27 cellular contexts compared by ENCODE assay signal in the genomic region with DNA sequence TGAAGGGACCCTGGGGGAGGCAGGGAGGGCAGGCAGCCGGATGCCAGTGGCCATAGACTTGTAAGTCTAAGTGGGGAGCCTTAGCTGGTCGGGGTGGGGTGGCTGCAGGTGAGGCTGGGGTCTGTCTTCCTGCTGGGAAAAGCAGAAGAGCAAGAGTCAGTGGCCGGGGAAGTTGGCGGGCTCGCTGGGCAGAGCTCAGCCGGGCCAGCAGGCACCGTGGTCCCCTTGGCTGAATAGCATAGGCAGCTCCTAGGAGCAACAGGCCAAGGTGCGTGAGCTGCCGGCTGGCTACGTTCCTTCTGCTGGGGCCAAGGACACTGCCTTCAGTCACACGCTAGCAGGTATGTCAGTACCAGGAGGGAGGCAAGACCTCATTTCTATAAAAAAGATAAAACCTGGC.
"Had no signal": no experiment of that assay in that cellular context is flagged by ENCODE, and none has a peak within 500 bp of the region (broad histone marks: within the 10 kb centered on the region; RNA-seq: fewer than 3 reads in every experiment).

No MANE protein-coding gene starts in this region.

- H3K9me3 Mint-ChIP-seq: stimulated activated effector memory CD8-positive, alpha-beta T cell treated with anti-CD3 and anti-CD28 coated beads, Interleukin-12 subunit alpha, Interleukin-12 subunit beta, amount 100 ng/mL, for 72 hours; stimulated activated memory B cell treated with anti-CD40 and anti-IgM and Interleukin-4, amounts not matched to agents 10 μg/mL and 1 μg/mL and 100 μg/mL, for 72 hours; stimulated activated naive CD8-positive, alpha-beta T cell treated with anti-CD3 and anti-CD28 coated beads, Interleukin-15, amount 100 ng/mL, for 72 hours; stimulated activated naive CD8-positive, alpha-beta T cell treated with anti-CD3 and anti-CD28 coated beads, Interleukin-15, Interleukin-2, amounts not matched to agents 100 ng/mL and 50 ng/mL, for 24 hours; type B pancreatic cell had no signal

- H3K27ac ChIP-seq: stomach, suprapubic skin, testis, thoracic aorta, thyroid gland, tibial artery, tibial nerve, transverse colon, upper lobe of left lung, upper lobe of right lung, uterus, vagina had no signal

- H3K4me1 ChIP-seq: uterus had no signal

- H3K27me3 ChIP-seq: stomach, suprapubic skin, testis, thyroid gland, tibial nerve, transverse colon, upper lobe of left lung, upper lobe of right lung, uterus, vagina had no signal

- H3K4me3 ChIP-seq: stomach, suprapubic skin, testis, thoracic aorta, thyroid gland, tibial artery, tibial nerve, transverse colon, upper lobe of left lung, upper lobe of right lung, uterus, vagina had no signal

- H3K9me3 ChIP-seq: stomach, suprapubic skin, testis, thoracic aorta, thyroid gland, tibial artery, tibial nerve, transverse colon, upper lobe of left lung, upper lobe of right lung, uterus, vagina had no signal

- DNase-seq: stimulated activated CD4-positive, alpha-beta T cell treated with anti-CD3 and anti-CD28 coated beads, Interleukin-2, amount 100 ng/mL, for 24 hours; stimulated activated CD4-positive, alpha-beta T cell treated with anti-CD3 and anti-CD28 coated beads, Interleukin-2, amount 100 ng/mL, for 48 hours; stimulated activated CD4-positive, alpha-beta T cell treated with anti-CD3 and anti-CD28 coated beads, Interleukin-4, amount 100 ng/mL, for 1 hour; stimulated activated CD4-positive, alpha-beta T cell treated with anti-CD3 and anti-CD28 coated beads, Interleukin-4, amount 100 ng/mL, for 24 hours; stimulated activated CD4-positive, alpha-beta T cell treated with anti-CD3 and anti-CD28 coated beads, Interleukin-4, amount 100 ng/mL, for 4 hours; stimulated activated CD8-positive, alpha-beta memory T cell treated with anti-CD3 and anti-CD28 coated beads, Interleukin-4, amount 100 ng/mL, for 48 hours; stimulated activated naive CD4-positive, alpha-beta T cell; stimulated activated naive CD4-positive, alpha-beta T cell treated with Interleukin-2 at 50 U/mL for 16 hours; stimulated activated naive CD8-positive, alpha-beta T cell treated with anti-CD3 and anti-CD28 coated beads, Interleukin-15, amount 100 ng/mL, for 72 hours; stomach; substantia nigra; testis; thyroid gland; tibial artery; transverse colon; trophoblast cell; upper lobe of right lung; uterus had no signal

- H3K36me3 ChIP-seq: suprapubic skin, thoracic aorta, thyroid gland, tibial artery, transverse colon, upper lobe of left lung, upper lobe of right lung, uterus, vagina had no signal

- H3K27me3 Mint-ChIP-seq: stimulated activated naive CD8-positive, alpha-beta T cell treated with anti-CD3 and anti-CD28 coated beads, Interleukin-15, amount 100 ng/mL, for 72 hours; stimulated activated naive CD8-positive, alpha-beta T cell treated with anti-CD3 and anti-CD28 coated beads, Interleukin-15, Interleukin-2, amounts not matched to agents 100 ng/mL and 50 ng/mL, for 24 hours; type B pancreatic cell had no signal

- H3K27ac Mint-ChIP-seq: stimulated activated naive CD8-positive, alpha-beta T cell treated with anti-CD3 and anti-CD28 coated beads, Interleukin-15, Interleukin-2, amounts not matched to agents 100 ng/mL and 50 ng/mL, for 24 hours; type B pancreatic cell had no signal

- ATAC-seq: stimulated activated effector memory CD8-positive, alpha-beta T cell treated with anti-CD3 and anti-CD28 coated beads, Interleukin-12 subunit alpha, Interleukin-12 subunit beta, amount 100 ng/mL, for 72 hours; stimulated activated memory B cell treated with anti-CD40 and anti-IgM and Interleukin-4, amounts not matched to agents 10 μg/mL and 1 μg/mL and 100 μg/mL, for 72 hours; stimulated activated naive CD8-positive, alpha-beta T cell treated with anti-CD3 and anti-CD28 coated beads, Interleukin-15, amount 100 ng/mL, for 72 hours; upper lobe of right lung had no signal

- H3K36me3 Mint-ChIP-seq: stimulated activated memory B cell treated with anti-CD40 and anti-IgM and Interleukin-4, amounts not matched to agents 10 μg/mL and 1 μg/mL and 100 μg/mL, for 72 hours; type B pancreatic cell had no signal

- H3K4me3 Mint-ChIP-seq: stimulated activated effector memory CD8-positive, alpha-beta T cell treated with anti-CD3 and anti-CD28 coated beads, Interleukin-12 subunit alpha, Interleukin-12 subunit beta, amount 100 ng/mL, for 72 hours; stimulated activated memory B cell treated with anti-CD40 and anti-IgM and Interleukin-4, amounts not matched to agents 10 μg/mL and 1 μg/mL and 100 μg/mL, for 72 hours; stimulated activated naive CD8-positive, alpha-beta T cell treated with anti-CD3 and anti-CD28 coated beads, Interleukin-15, amount 100 ng/mL, for 72 hours; stimulated activated naive CD8-positive, alpha-beta T cell treated with anti-CD3 and anti-CD28 coated beads, Interleukin-15, Interleukin-2, amounts not matched to agents 100 ng/mL and 50 ng/mL, for 24 hours; type B pancreatic cell had no signal

- H3K4me1 Mint-ChIP-seq: stimulated activated memory B cell treated with anti-CD40 and anti-IgM and Interleukin-4, amounts not matched to agents 10 μg/mL and 1 μg/mL and 100 μg/mL, for 72 hours; stimulated activated naive CD8-positive, alpha-beta T cell treated with anti-CD3 and anti-CD28 coated beads, Interleukin-15, amount 100 ng/mL, for 72 hours had no signal
